In genomic region chr11:75667268-75667830, GRCh38 we compare ENCODE assay signal across 1 cellular context.
TF ChIP-seq lines count a peak whose summit lies in the region.

No MANE protein-coding gene starts in this region.

TF ChIP-seq in K562, 482 proteins besides CTCF, POLR2A, EP300 and RAD21 (continued from another document):
- TF ChIP-seq, protein P1, sequence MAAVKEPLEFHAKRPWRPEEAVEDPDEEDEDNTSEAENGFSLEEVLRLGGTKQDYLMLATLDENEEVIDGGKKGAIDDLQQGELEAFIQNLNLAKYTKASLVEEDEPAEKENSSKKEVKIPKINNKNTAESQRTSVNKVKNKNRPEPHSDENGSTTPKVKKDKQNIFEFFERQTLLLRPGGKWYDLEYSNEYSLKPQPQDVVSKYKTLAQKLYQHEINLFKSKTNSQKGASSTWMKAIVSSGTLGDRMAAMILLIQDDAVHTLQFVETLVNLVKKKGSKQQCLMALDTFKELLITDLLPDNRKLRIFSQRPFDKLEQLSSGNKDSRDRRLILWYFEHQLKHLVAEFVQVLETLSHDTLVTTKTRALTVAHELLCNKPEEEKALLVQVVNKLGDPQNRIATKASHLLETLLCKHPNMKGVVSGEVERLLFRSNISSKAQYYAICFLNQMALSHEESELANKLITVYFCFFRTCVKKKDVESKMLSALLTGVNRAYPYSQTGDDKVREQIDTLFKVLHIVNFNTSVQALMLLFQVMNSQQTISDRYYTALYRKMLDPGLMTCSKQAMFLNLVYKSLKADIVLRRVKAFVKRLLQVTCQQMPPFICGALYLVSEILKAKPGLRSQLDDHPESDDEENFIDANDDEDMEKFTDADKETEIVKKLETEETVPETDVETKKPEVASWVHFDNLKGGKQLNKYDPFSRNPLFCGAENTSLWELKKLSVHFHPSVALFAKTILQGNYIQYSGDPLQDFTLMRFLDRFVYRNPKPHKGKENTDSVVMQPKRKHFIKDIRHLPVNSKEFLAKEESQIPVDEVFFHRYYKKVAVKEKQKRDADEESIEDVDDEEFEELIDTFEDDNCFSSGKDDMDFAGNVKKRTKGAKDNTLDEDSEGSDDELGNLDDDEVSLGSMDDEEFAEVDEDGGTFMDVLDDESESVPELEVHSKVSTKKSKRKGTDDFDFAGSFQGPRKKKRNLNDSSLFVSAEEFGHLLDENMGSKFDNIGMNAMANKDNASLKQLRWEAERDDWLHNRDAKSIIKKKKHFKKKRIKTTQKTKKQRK (IDR thresholded peaks at IDR 0.05; ENCODE audit: borderline replicate concordance, low read depth, low read length) = no peak
- TF ChIP-seq USF2 (CRISPR knock-in tag; IDR thresholded peaks at IDR 0.05) (no peak), KDM1A (IDR thresholded peaks at IDR 0.05) (no peak), MIER1 (IDR thresholded peaks at IDR 0.05; ENCODE audit: low read depth) (no peak), MCM5 (IDR thresholded peaks at IDR 0.05; ENCODE audit: low read depth) (no peak), STAT5A (IDR thresholded peaks at IDR 0.05; ENCODE audit: borderline replicate concordance, low read length) (no peak), GTF2E2 (tag; IDR thresholded peaks at IDR 0.05) (no peak), WHSC1 (IDR thresholded peaks at IDR 0.05; ENCODE audit: low read length) (no peak), CBX5 (IDR thresholded peaks at IDR 0.05; ENCODE audit: borderline replicate concordance, low read depth) (no peak), LCOR (CRISPR knock-in tag; IDR thresholded peaks at IDR 0.05) (no peak), GATA2 (CRISPR knock-in tag; IDR thresholded peaks at IDR 0.05) (no peak), RBM25 (IDR thresholded peaks at IDR 0.05; ENCODE audit: low read depth, low read length, severe bottlenecking) (no peak)
- TF ChIP-seq, protein P2, sequence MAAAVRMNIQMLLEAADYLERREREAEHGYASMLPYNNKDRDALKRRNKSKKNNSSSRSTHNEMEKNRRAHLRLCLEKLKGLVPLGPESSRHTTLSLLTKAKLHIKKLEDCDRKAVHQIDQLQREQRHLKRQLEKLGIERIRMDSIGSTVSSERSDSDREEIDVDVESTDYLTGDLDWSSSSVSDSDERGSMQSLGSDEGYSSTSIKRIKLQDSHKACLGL (CRISPR knock-in tag; IDR thresholded peaks at IDR 0.05; ENCODE audit: borderline replicate concordance, poor library complexity, severe bottlenecking) = no peak
- TF ChIP-seq, protein P3, sequence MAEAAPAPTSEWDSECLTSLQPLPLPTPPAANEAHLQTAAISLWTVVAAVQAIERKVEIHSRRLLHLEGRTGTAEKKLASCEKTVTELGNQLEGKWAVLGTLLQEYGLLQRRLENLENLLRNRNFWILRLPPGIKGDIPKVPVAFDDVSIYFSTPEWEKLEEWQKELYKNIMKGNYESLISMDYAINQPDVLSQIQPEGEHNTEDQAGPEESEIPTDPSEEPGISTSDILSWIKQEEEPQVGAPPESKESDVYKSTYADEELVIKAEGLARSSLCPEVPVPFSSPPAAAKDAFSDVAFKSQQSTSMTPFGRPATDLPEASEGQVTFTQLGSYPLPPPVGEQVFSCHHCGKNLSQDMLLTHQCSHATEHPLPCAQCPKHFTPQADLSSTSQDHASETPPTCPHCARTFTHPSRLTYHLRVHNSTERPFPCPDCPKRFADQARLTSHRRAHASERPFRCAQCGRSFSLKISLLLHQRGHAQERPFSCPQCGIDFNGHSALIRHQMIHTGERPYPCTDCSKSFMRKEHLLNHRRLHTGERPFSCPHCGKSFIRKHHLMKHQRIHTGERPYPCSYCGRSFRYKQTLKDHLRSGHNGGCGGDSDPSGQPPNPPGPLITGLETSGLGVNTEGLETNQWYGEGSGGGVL (CRISPR knock-in tag; IDR thresholded peaks at IDR 0.05) = no peak
